In the genomic region with DNA sequence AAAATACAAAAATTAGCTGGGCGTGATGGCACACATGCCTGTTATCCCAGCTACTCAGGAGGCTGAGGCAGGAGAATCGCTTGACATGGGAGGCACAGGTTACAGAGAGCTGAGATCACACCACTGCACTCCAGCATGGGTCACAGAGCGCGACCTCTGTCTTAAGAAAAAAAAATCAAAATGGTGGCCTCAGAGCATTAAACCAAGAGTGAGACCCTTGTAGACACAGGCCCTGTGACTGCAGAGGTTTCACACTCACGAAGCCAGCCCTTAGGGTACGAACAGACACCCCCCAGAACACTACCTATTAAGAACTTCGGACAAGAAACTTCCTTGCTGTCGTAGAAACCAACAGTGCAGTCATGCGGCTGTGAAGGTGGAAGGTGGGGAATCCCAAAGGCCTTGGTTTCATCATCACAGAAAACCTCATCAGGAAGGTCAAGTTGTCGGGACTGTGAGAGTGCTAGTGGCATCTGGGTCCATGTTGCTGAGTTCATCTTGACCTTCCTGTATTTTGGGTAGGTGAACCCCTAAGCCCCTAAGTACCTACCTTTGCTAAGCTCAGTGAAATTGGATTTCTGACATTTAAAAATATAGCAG, we compare ENCODE assay signal across 15 cellular contexts.
"Had no signal": no experiment of that assay in that cellular context is flagged by ENCODE, and none has a peak within 500 bp of the region (broad histone marks: within the 10 kb centered on the region; RNA-seq: fewer than 3 reads in every experiment).

No MANE protein-coding gene starts in this region.

- H3K4me3 Mint-ChIP-seq: activated CD4-positive, alpha-beta T cell treated with anti-CD3 and anti-CD28 coated beads, Interleukin-2, amount 10 ng/mL, durations not matched to agents 7 days and 5 days; activated naive CD8-positive, alpha-beta T cell treated with anti-CD3 and anti-CD28 coated beads, Interleukin-2, amount 10 ng/mL, durations not matched to agents 7 days and 5 days; activated T-helper 1 cell treated with anti-CD3 and anti-CD28 coated beads, Interleukin-12 subunit alpha, Interleukin-12 subunit beta, Interleukin-2, Interleukin-4 antibody, amounts not matched to agents 30 ng/mL and 10 ng/mL and 1 ng/mL, durations not matched to agents 14 hours and 24 hours and 36 hours; effector memory CD8-positive, alpha-beta T cell; natural killer cell; T-helper 1 cell treated with Interleukin-12 subunit alpha and Interleukin-12 subunit beta and Interleukin-4 antibody, amounts not matched to agents 30 μg/mL and 1 μg/mL, for 36 hours had no signal

- ATAC-seq: activated CD4-positive, CD25-positive, alpha-beta regulatory T cell treated with anti-CD3 and anti-CD28 coated beads, Interleukin-2, amount 50 U/mL, for 24 hours; body of pancreas; effector memory CD8-positive, alpha-beta T cell; left cardiac atrium; natural killer cell had no signal

- H3K9me3 Mint-ChIP-seq: activated CD4-positive, alpha-beta T cell treated with anti-CD3 and anti-CD28 coated beads, Interleukin-2, amount 10 ng/mL, durations not matched to agents 7 days and 5 days; activated naive CD8-positive, alpha-beta T cell treated with anti-CD3 and anti-CD28 coated beads, Interleukin-2, amount 10 ng/mL, durations not matched to agents 7 days and 5 days; activated T-helper 1 cell treated with anti-CD3 and anti-CD28 coated beads, Interleukin-12 subunit alpha, Interleukin-12 subunit beta, Interleukin-2, Interleukin-4 antibody, amounts not matched to agents 30 ng/mL and 10 ng/mL and 1 ng/mL, durations not matched to agents 14 hours and 24 hours and 36 hours; effector memory CD8-positive, alpha-beta T cell; natural killer cell; T-helper 1 cell treated with Interleukin-12 subunit alpha and Interleukin-12 subunit beta and Interleukin-4 antibody, amounts not matched to agents 30 μg/mL and 1 μg/mL, for 36 hours had no signal

- DNase-seq: activated CD4-positive, alpha-beta T cell treated with anti-CD3 and anti-CD28 coated beads, Interleukin-2, amount 10 ng/mL, durations not matched to agents 7 days and 5 days; activated naive CD8-positive, alpha-beta T cell treated with anti-CD3 and anti-CD28 coated beads, Interleukin-2, amount 10 ng/mL, durations not matched to agents 7 days and 5 days; activated T-cell treated with anti-CD3 and anti-CD28 coated beads for 4 hours; body of pancreas; effector memory CD8-positive, alpha-beta T cell; left cardiac atrium; mesendoderm; natural killer cell; sigmoid colon; stimulated activated naive CD4-positive, alpha-beta T cell treated with Interleukin-2 at 50 U/mL for 16 hours; tibial artery had no signal

- H3K27ac Mint-ChIP-seq: activated CD4-positive, alpha-beta T cell treated with anti-CD3 and anti-CD28 coated beads, Interleukin-2, amount 10 ng/mL, durations not matched to agents 7 days and 5 days; activated naive CD8-positive, alpha-beta T cell treated with anti-CD3 and anti-CD28 coated beads, Interleukin-2, amount 10 ng/mL, durations not matched to agents 7 days and 5 days; activated T-helper 1 cell treated with anti-CD3 and anti-CD28 coated beads, Interleukin-12 subunit alpha, Interleukin-12 subunit beta, Interleukin-2, Interleukin-4 antibody, amounts not matched to agents 30 ng/mL and 10 ng/mL and 1 ng/mL, durations not matched to agents 14 hours and 24 hours and 36 hours; effector memory CD8-positive, alpha-beta T cell; natural killer cell; T-helper 1 cell treated with Interleukin-12 subunit alpha and Interleukin-12 subunit beta and Interleukin-4 antibody, amounts not matched to agents 30 μg/mL and 1 μg/mL, for 36 hours had no signal

- FAIRE-seq: urothelium cell line had no signal

- H3K36me3 Mint-ChIP-seq: activated naive CD8-positive, alpha-beta T cell treated with anti-CD3 and anti-CD28 coated beads, Interleukin-2, amount 10 ng/mL, durations not matched to agents 7 days and 5 days; natural killer cell had no signal
